In genomic region chrX:17000751-17001150, GRCh38 we compare ENCODE assay signal across 34 cellular contexts. TPM values are rescaled to one million over a fixed set of nuclear protein-coding genes. Genes with fewer than 3 reads are reported as not detected.
"Had no signal": no experiment of that assay in that cellular context is flagged by ENCODE, and none has a peak within 500 bp of the region (broad histone marks: within the 10 kb centered on the region; RNA-seq: fewer than 3 reads in every experiment).

No MANE protein-coding gene starts in this region.

- H3K4me3 ChIP-seq: adrenal gland, ascending aorta, body of pancreas, breast epithelium, cardiac muscle cell had no signal

- H3K27ac ChIP-seq: adrenal gland, ascending aorta, body of pancreas, brain microvascular endothelial cell, breast epithelium, cardiac muscle cell had no signal

- DNase-seq: activated effector memory CD4-positive, alpha-beta T cell treated with anti-CD3 and anti-CD28 coated beads, Interleukin-2, amount 50 U/mL, for 16 hours; activated effector memory CD4-positive, alpha-beta T cell treated with Interleukin-2 at 50 U/mL for 16 hours; activated gamma-delta T cell; activated gamma-delta T cell treated with Interleukin-2 at 50 U/mL for 16 hours; activated naive CD4-positive, alpha-beta T cell; activated naive CD4-positive, alpha-beta T cell treated with anti-CD3 and anti-CD28 coated beads for 36 hours; activated naive CD4-positive, alpha-beta T cell treated with anti-CD3 and anti-CD28 coated beads, Interleukin-2, amount 10 ng/mL, durations not matched to agents 7 days and 5 days; activated naive CD4-positive, alpha-beta T cell treated with anti-CD3 and anti-CD28 coated beads, Interleukin-2, amount 50 U/mL, for 16 hours; activated naive CD4-positive, alpha-beta T cell treated with Interleukin-2 at 50 U/mL for 16 hours; activated naive CD8-positive, alpha-beta T cell treated with anti-CD3 and anti-CD28 coated beads for 36 hours; activated naive CD8-positive, alpha-beta T cell treated with anti-CD3 and anti-CD28 coated beads, Interleukin-2, amount 10 ng/mL, durations not matched to agents 7 days and 5 days; activated naive CD8-positive, alpha-beta T cell treated with anti-CD3 and anti-CD28 coated beads, Interleukin-2, amount 50 U/mL, for 24 hours; activated T-cell treated with anti-CD3 and anti-CD28 coated beads, Interleukin-2, amount 50 U/mL, for 1 hour; activated T-cell treated with anti-CD3 and anti-CD28 coated beads, Interleukin-2, amount 50 U/mL, for 24 hours; activated T-cell treated with anti-CD3 and anti-CD28 coated beads, Interleukin-2, amount 50 U/mL, for 4 hours; activated T-cell treated with anti-CD3 and anti-CD28 coated beads, Interleukin-2, amount 50 U/mL, for 48 hours; activated T-cell treated with anti-CD3 and anti-CD28 coated beads, Interleukin-2, amount 50 U/mL, for 72 hours; adrenal gland; amniotic stem cell; amygdala; anterior cingulate cortex; aorta; body of pancreas; brain microvascular endothelial cell; caudate nucleus; central memory CD4-positive, alpha-beta T cell; cerebellar nuclear complex had no signal

- H3K9me3 ChIP-seq: adrenal gland, ascending aorta, body of pancreas, breast epithelium had no signal

- H3K36me3 ChIP-seq: adrenal gland, ascending aorta, brain microvascular endothelial cell, breast epithelium, cardiac muscle cell had no signal

- ATAC-seq: activated naive CD4-positive, alpha-beta T cell treated with anti-CD3 and anti-CD28 coated beads, Interleukin-2, amount 50 U/mL, for 72 hours; activated naive CD8-positive, alpha-beta T cell treated with anti-CD3 and anti-CD28 coated beads, Interleukin-2, amount 50 U/mL, for 24 hours; activated T-cell treated with anti-CD3 and anti-CD28 coated beads, Interleukin-2, amount 50 U/mL, for 4 hours; activated T-cell treated with anti-CD3 and anti-CD28 coated beads, Interleukin-2, amount 50 U/mL, for 72 hours; activated T-helper 17 cell treated with anti-CD3 and anti-CD28 coated beads, Interleukin-2, amount 50 U/mL, for 72 hours; body of pancreas had no signal

- FAIRE-seq: bronchial epithelial cell had no signal

- H3K4me1 ChIP-seq: adrenal gland, ascending aorta, breast epithelium had no signal

- H3K27me3 ChIP-seq: adrenal gland, ascending aorta, body of pancreas, cardiac muscle cell had no signal

RNA-seq across cellular contexts. Expression of gene REPS2, which starts 54.3 kb away (rescaled TPM):
- total RNA-seq: activated naive CD4-positive, alpha-beta T cell treated with anti-CD3 and anti-CD28 coated beads for 36 hours; activated naive CD8-positive, alpha-beta T cell treated with anti-CD3 and anti-CD28 coated beads for 36 hours; activated T-helper 1 cell treated with anti-CD3 and anti-CD28 coated beads, Interleukin-12 subunit alpha, Interleukin-12 subunit beta, Interleukin-2, Interleukin-4 antibody, amounts not matched to agents 30 ng/mL and 10 ng/mL and 1 ng/mL, durations not matched to agents 14 hours and 24 hours and 36 hours had no signal
